1 cellular context compared by ENCODE assay signal in genomic region chr11:47400813-47401279, GRCh38.
TF ChIP-seq lines count a peak whose summit lies in the region.

No MANE protein-coding gene starts in this region.

TF ChIP-seq in GM12878, 131 proteins besides CTCF, POLR2A, EP300 and RAD21:
- TF ChIP-seq ZNF207 (IDR thresholded peaks at IDR 0.05; ENCODE audit: borderline replicate concordance) (no peak), SPI1 (IDR thresholded peaks at IDR 0.05; ENCODE audit: borderline replicate concordance, insufficient read depth, low read depth, low read length) (peak; percentile 9; the same call in 1 of the 2 replicates), RELB (IDR thresholded peaks at IDR 0.05; ENCODE audit: low read depth) (0 out of 2 replicates have a peak, but pooled peaks have one; percentile 33), RUNX3 (IDR thresholded peaks at IDR 0.05; ENCODE audit: low read length) (peak; percentile 70), SUPT20H (IDR thresholded peaks at IDR 0.05; ENCODE audit: borderline replicate concordance, control insufficient read depth, low read depth, low read length) (no peak), POU2F2 (IDR thresholded peaks at IDR 0.05; ENCODE audit: borderline replicate concordance, low read depth, low read length) (peak; percentile 94; the same call in 2 of the 3 replicates), PBX3 (IDR thresholded peaks at IDR 0.05; ENCODE audit: insufficient replicate concordance, low read depth, low read length) (no peak), MTA2 (IDR thresholded peaks at IDR 0.05; ENCODE audit: low read depth) (0 out of 2 replicates have a peak, but pooled peaks have one; percentile 36), KAT2A (conservative IDR thresholded peaks at IDR 0.05; ENCODE audit: control insufficient read depth, low read depth, low read length) (no peak), SRF (IDR thresholded peaks at IDR 0.05; ENCODE audit: low read depth in 2 of 2, low read length in 2 of 2) (no peak), RCOR1 (conservative IDR thresholded peaks at IDR 0.05; ENCODE audit: low read depth, low read length) (0 out of 2 replicates have a peak, but pooled peaks have one; percentile 14), PML (IDR thresholded peaks at IDR 0.05; ENCODE audit: low read length) (0 out of 2 replicates have a peak, but pooled peaks have one; percentile 8), POLR2AphosphoS5 (IDR thresholded peaks at IDR 0.05; ENCODE audit: low read length) (peak; percentile 62; the same call in 1 of the 2 replicates), TARDBP (IDR thresholded peaks at IDR 0.05; ENCODE audit: borderline replicate concordance) (no peak), CUX1 (IDR thresholded peaks at IDR 0.05; ENCODE audit: insufficient replicate concordance, low read depth, low read length) (no peak), IKZF1 (conservative IDR thresholded peaks at IDR 0.05) (0 out of 2 replicates have a peak, but pooled peaks have one; percentile 34), IKZF2 (IDR thresholded peaks at IDR 0.05) (no peak; a peak in 1 of 4 replicates), ZNF384 (IDR thresholded peaks at IDR 0.05; ENCODE audit: borderline replicate concordance, low read depth, low read length) (0 out of 2 replicates have a peak, but pooled peaks have one; percentile 7), MEF2B (IDR thresholded peaks at IDR 0.05; ENCODE audit: partially characterized antibody, poor library complexity, severe bottlenecking) (peak; percentile 6), GABPA (IDR thresholded peaks at IDR 0.05; ENCODE audit: low read depth) (no peak)
- TF ChIP-seq, protein P1, sequence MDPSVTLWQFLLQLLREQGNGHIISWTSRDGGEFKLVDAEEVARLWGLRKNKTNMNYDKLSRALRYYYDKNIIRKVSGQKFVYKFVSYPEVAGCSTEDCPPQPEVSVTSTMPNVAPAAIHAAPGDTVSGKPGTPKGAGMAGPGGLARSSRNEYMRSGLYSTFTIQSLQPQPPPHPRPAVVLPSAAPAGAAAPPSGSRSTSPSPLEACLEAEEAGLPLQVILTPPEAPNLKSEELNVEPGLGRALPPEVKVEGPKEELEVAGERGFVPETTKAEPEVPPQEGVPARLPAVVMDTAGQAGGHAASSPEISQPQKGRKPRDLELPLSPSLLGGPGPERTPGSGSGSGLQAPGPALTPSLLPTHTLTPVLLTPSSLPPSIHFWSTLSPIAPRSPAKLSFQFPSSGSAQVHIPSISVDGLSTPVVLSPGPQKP (IDR thresholded peaks at IDR 0.05; ENCODE audit: low read depth, low read length) = 0 out of 2 replicates have a peak, but pooled peaks have one; percentile 18
- TF ChIP-seq, protein P2, sequence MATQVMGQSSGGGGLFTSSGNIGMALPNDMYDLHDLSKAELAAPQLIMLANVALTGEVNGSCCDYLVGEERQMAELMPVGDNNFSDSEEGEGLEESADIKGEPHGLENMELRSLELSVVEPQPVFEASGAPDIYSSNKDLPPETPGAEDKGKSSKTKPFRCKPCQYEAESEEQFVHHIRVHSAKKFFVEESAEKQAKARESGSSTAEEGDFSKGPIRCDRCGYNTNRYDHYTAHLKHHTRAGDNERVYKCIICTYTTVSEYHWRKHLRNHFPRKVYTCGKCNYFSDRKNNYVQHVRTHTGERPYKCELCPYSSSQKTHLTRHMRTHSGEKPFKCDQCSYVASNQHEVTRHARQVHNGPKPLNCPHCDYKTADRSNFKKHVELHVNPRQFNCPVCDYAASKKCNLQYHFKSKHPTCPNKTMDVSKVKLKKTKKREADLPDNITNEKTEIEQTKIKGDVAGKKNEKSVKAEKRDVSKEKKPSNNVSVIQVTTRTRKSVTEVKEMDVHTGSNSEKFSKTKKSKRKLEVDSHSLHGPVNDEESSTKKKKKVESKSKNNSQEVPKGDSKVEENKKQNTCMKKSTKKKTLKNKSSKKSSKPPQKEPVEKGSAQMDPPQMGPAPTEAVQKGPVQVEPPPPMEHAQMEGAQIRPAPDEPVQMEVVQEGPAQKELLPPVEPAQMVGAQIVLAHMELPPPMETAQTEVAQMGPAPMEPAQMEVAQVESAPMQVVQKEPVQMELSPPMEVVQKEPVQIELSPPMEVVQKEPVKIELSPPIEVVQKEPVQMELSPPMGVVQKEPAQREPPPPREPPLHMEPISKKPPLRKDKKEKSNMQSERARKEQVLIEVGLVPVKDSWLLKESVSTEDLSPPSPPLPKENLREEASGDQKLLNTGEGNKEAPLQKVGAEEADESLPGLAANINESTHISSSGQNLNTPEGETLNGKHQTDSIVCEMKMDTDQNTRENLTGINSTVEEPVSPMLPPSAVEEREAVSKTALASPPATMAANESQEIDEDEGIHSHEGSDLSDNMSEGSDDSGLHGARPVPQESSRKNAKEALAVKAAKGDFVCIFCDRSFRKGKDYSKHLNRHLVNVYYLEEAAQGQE (IDR thresholded peaks at IDR 0.05; ENCODE audit: low read depth, low read length) = peak; percentile 42; the same call in 1 of the 2 replicates
